15 cellular contexts compared by ENCODE assay signal in the genomic region with DNA sequence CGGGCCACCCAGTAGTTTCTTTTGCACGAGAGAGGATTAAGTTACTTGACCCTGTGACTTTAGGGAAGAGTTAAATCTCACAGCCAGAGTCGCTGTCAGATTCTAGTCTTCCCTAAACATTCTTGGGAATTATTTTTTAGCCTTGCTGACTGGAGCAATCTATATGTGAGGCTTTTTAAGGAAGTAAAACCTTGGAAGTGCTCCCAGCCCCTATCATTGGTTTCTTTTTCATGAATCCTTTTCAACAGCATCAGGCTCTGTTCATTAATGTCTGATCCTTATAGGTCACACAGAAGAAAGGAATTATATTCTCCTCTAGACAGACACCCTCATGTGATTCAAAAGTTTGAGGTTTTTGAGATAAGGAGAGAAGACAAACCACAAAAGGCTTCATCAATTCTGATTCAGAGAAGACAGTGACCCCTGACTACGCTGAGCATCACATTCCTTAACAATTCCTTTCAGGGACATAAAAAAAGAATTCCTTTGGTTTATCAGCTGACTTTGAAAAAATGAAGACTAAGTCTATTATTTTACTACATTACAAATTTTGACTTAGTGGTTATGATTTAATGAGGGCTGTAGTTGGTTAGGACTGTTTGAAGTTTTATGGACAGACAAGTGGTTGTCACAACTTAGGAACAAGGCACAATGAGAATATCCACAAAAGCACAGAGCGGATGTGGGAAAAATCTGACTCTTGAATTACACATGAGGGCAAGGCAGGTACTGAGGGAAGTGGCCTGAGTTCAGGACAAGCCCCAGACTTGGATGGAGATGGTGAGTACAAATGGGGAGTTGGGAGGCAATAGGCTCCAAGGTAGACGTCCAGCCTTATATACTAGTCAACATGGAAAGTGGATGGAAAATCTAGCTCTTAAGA.
DNase-seq lines count a peak whose midpoint lies in the region; ATAC-seq and TF ChIP-seq lines count a peak whose summit lies in the region.
"Had no signal": no experiment of that assay in that cellular context is flagged by ENCODE, and none has a peak within 500 bp of the region (broad histone marks: within the 10 kb centered on the region; RNA-seq: fewer than 3 reads in every experiment).

No MANE protein-coding gene starts in this region.

- no peak overlapping the region for H3K4me3 Mint-ChIP-seq in neural crest cell
- H3K4me3 Mint-ChIP-seq in T-cell = no peak overlapping the region
- H3K4me3 Mint-ChIP-seq: CD14-positive monocyte; central memory CD8-positive, alpha-beta T cell had no signal

- no peaks in the 10 kb centered on the region for H4K20me1 ChIP-seq in Loucy (ENCODE audit: insufficient read depth, low read length, poor library complexity, severe bottlenecking)

- ATAC-seq in T-cell (replicated peaks in 1 of 4) = no peak
- ATAC-seq: gastroesophageal sphincter, lower lobe of right lung had no signal

- CTCF ChIA-PET in T-cell (lab: Charles Lee) = no interaction called here

- H3K9ac ChIP-seq in Loucy (ENCODE audit: low read depth, low read length, poor library complexity, severe bottlenecking) = peak overlapping the region; percentile 35

- no peaks in the 10 kb centered on the region for H3K9me3 ChIP-seq in Loucy (ENCODE audit: insufficient read depth, low read depth, low read length)
- H3K9me3 ChIP-seq: gastroesophageal sphincter, lower lobe of right lung had no signal

- H3K27me3 Mint-ChIP-seq in neural crest cell (ENCODE audit: low read depth) (no peaks in the 10 kb centered on the region), T-cell (no peaks in the 10 kb centered on the region)
- H3K27me3 Mint-ChIP-seq: central memory CD8-positive, alpha-beta T cell had no signal

- H3K4me3 ChIP-seq in Loucy (ENCODE audit: low read length, poor library complexity, severe bottlenecking) (no peak overlapping the region), choroid plexus epithelial cell (ENCODE audit: low read depth, low read length) (peak overlapping the region; percentile 9)
- H3K4me3 ChIP-seq: gastroesophageal sphincter, lower lobe of right lung had no signal

- peak; percentile 70 for DNase-seq in AG20443 (ENCODE audit: low spot score)
- peak; percentile 88 for DNase-seq in choroid plexus epithelial cell (ENCODE audit: low read depth)
- DNase-seq in neural crest cell (ENCODE audit: low read depth, low spot score) = no peak
- no peak for DNase-seq in NCI-H2196 treated with DMSO at 0.1 percent for 48 hours (lab: John Stamatoyannopoulos, UW; ENCODE audit: unreplicated experiment)
- DNase-seq in NCI-H2081 (lab: John Stamatoyannopoulos, UW) = no peak
- DNase-seq in NCI-H1694 (lab: John Stamatoyannopoulos, UW) = no peak
- no peak for DNase-seq in T-cell
- DNase-seq: activated T-cell treated with anti-CD3 and anti-CD28 coated beads, Interleukin-2, amount 50 U/mL, for 48 hours; KBM-7; lower lobe of right lung; NCI-H2171 had no signal

- no peaks in the 10 kb centered on the region for H3K36me3 ChIP-seq in Loucy (ENCODE audit: insufficient read depth, low read length)
- H3K36me3 ChIP-seq: gastroesophageal sphincter, lower lobe of right lung had no signal

- H3K4me1 ChIP-seq in Loucy (ENCODE audit: insufficient read depth, low read length, poor library complexity, severe bottlenecking) = peaks cover 61% of the 10 kb centered on the region

- peaks cover 6% of the 10 kb centered on the region for H3K9me3 Mint-ChIP-seq in neural crest cell
- no peaks in the 10 kb centered on the region for H3K9me3 Mint-ChIP-seq in T-cell
- H3K9me3 Mint-ChIP-seq: central memory CD8-positive, alpha-beta T cell had no signal

- peak overlapping the region; percentile 45 for H3K4me2 ChIP-seq in Loucy (ENCODE audit: low read depth, low read length, poor library complexity, severe bottlenecking)

- H3K27ac Mint-ChIP-seq in neural crest cell (ENCODE audit: unreplicated experiment) (peak overlapping the region; percentile 5), T-cell (no peak overlapping the region)

- POLR2A ChIA-PET in T-cell (lab: Charles Lee) = interaction anchor here in 1 of 2 donors (0.6 kb wide), 2 partner anchors 53 to 223 kb away, joined by 3 to 4 read pairs; no protein-coding TSS in a partner anchor

- peaks cover 36% of the 10 kb centered on the region for H3K79me2 ChIP-seq in Loucy (ENCODE audit: insufficient read depth, low read length)

- H3K4me1 Mint-ChIP-seq in neural crest cell (peaks cover 19% of the 10 kb centered on the region), T-cell (peaks cover 30 to 50% (median 48%) of the 10 kb centered on the region in 3 donors)

- TF ChIP-seq CTCF in Loucy (conservative IDR thresholded peaks at IDR 0.05; ENCODE audit: low read length) (no peak), choroid plexus epithelial cell (conservative IDR thresholded peaks at IDR 0.05; ENCODE audit: low read depth, low read length) (no peak), neural crest cell (conservative IDR thresholded peaks at IDR 0.05) (no peak)

- no peaks in the 10 kb centered on the region for H3K27me3 ChIP-seq in Loucy (ENCODE audit: insufficient read depth, low read length, poor library complexity, severe bottlenecking)
- H3K27me3 ChIP-seq: gastroesophageal sphincter had no signal

- no peaks in the 10 kb centered on the region for H3F3A ChIP-seq in Loucy (ENCODE audit: low read depth)

- no peak overlapping the region for H2AFZ ChIP-seq in Loucy (ENCODE audit: low read length)

- H3K9me2 ChIP-seq in Loucy (replicated peaks; ENCODE audit: low read depth, low read length) = no peaks in the 10 kb centered on the region

- H3K36me3 Mint-ChIP-seq in neural crest cell (ENCODE audit: low read depth) (no peaks in the 10 kb centered on the region), T-cell (no peaks in the 10 kb centered on the region)
- H3K36me3 Mint-ChIP-seq: CD14-positive monocyte had no signal

Comparison
In these comparisons a context has a peak if more than half of its experiments do, and no peak if none do; other contexts are left out.
1. DNase-seq: peak in AG20443 (single experiment) and choroid plexus epithelial cell (single experiment); none in neural crest cell (single experiment), NCI-H2196 treated with DMSO at 0.1 percent for 48 hours (single experiment), NCI-H2081 (0 of 2), NCI-H1694 (single experiment) and T-cell (0 of 34).